Comparison of ENCODE assay signal across 1 cellular context in the genomic region with DNA sequence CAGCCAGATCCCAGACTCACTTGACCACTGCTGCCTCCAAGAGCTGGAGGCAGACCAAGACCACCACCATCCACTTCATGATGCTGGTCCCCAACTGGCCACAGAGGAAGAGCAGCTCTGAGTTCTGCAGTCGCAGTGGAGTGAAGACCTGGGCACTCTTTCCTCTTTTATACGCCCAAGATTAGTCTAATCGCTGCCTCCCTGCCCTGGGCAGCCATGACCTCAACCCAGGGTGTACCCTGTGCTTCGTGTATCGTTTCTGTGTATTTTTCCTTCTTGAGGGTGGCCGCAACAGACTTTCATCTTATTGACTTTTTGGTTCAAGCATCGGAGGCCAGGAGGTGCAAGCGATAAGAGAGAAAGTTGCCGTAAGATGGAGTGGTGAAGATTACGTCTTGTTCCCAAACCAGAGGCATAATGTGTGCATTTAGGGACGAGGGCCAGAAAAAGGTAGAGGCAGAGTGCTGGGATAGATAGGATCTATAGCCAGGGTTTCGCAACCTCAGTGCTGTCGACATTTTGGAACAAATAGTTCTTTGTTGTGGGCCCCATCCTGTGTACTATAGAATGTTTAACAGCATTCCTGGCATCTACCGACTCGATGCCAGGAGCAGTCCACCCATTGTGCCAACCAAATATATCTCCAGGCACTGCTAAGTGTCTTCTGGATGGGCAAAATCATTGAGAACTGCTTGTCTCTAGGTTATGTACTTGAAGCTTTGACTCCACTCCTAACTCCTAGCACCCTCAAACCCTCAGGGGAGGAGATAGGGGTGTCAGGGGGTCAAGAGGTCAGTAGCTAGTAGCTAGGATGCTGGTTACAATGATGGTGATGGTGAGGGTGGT.
TF ChIP-seq lines count a peak whose summit lies in the region.

A gene (minus strand): TSS at position 142 of the 846 bp plus-strand sequence. CDS start 63 bp downstream, at position 79.

TF ChIP-seq in HepG2, 621 proteins besides CTCF, POLR2A, EP300 and RAD21 (continued from another document and continues in another):
- TF ChIP-seq, protein P1, sequence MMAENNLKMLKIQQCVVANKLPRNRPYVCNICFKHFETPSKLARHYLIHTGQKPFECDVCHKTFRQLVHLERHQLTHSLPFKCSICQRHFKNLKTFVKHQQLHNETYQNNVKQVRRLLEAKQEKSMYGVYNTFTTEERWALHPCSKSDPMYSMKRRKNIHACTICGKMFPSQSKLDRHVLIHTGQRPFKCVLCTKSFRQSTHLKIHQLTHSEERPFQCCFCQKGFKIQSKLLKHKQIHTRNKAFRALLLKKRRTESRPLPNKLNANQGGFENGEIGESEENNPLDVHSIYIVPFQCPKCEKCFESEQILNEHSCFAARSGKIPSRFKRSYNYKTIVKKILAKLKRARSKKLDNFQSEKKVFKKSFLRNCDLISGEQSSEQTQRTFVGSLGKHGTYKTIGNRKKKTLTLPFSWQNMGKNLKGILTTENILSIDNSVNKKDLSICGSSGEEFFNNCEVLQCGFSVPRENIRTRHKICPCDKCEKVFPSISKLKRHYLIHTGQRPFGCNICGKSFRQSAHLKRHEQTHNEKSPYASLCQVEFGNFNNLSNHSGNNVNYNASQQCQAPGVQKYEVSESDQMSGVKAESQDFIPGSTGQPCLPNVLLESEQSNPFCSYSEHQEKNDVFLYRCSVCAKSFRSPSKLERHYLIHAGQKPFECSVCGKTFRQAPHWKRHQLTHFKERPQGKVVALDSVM (CRISPR knock-in tag; IDR thresholded peaks at IDR 0.05): peak; percentile 70
- no peak for TF ChIP-seq MLLT10 (CRISPR knock-in tag; IDR thresholded peaks at IDR 0.05)
- peak; percentile 73; the same call in 1 of the 2 replicates for TF ChIP-seq DR1 (CRISPR knock-in tag; IDR thresholded peaks at IDR 0.05)
- TF ChIP-seq ZNF354B (CRISPR knock-in tag; IDR thresholded peaks at IDR 0.05): 0 out of 2 replicates have a peak, but pooled peaks have one; percentile 47
- no peak for TF ChIP-seq ZNF510 (CRISPR knock-in tag; IDR thresholded peaks at IDR 0.05; ENCODE audit: low read depth)
- TF ChIP-seq JUN (CRISPR knock-in tag; IDR thresholded peaks at IDR 0.05): peak; percentile 47; the same call in 1 of the 2 replicates
- TF ChIP-seq, protein P2, sequence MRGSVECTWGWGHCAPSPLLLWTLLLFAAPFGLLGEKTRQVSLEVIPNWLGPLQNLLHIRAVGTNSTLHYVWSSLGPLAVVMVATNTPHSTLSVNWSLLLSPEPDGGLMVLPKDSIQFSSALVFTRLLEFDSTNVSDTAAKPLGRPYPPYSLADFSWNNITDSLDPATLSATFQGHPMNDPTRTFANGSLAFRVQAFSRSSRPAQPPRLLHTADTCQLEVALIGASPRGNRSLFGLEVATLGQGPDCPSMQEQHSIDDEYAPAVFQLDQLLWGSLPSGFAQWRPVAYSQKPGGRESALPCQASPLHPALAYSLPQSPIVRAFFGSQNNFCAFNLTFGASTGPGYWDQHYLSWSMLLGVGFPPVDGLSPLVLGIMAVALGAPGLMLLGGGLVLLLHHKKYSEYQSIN (CRISPR knock-in tag; IDR thresholded peaks at IDR 0.05; ENCODE audit: borderline replicate concordance): no peak
- TF ChIP-seq, protein P3, sequence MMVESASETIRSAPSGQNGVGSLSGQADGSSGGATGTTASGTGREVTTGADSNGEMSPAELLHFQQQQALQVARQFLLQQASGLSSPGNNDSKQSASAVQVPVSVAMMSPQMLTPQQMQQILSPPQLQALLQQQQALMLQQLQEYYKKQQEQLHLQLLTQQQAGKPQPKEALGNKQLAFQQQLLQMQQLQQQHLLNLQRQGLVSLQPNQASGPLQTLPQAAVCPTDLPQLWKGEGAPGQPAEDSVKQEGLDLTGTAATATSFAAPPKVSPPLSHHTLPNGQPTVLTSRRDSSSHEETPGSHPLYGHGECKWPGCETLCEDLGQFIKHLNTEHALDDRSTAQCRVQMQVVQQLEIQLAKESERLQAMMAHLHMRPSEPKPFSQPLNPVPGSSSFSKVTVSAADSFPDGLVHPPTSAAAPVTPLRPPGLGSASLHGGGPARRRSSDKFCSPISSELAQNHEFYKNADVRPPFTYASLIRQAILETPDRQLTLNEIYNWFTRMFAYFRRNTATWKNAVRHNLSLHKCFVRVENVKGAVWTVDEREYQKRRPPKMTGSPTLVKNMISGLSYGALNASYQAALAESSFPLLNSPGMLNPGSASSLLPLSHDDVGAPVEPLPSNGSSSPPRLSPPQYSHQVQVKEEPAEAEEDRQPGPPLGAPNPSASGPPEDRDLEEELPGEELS (CRISPR knock-in tag; IDR thresholded peaks at IDR 0.05): peak; percentile 96
- TF ChIP-seq, protein P4, sequence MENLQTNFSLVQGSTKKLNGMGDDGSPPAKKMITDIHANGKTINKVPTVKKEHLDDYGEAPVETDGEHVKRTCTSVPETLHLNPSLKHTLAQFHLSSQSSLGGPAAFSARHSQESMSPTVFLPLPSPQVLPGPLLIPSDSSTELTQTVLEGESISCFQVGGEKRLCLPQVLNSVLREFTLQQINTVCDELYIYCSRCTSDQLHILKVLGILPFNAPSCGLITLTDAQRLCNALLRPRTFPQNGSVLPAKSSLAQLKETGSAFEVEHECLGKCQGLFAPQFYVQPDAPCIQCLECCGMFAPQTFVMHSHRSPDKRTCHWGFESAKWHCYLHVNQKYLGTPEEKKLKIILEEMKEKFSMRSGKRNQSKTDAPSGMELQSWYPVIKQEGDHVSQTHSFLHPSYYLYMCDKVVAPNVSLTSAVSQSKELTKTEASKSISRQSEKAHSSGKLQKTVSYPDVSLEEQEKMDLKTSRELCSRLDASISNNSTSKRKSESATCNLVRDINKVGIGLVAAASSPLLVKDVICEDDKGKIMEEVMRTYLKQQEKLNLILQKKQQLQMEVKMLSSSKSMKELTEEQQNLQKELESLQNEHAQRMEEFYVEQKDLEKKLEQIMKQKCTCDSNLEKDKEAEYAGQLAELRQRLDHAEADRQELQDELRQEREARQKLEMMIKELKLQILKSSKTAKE (CRISPR knock-in tag; IDR thresholded peaks at IDR 0.05; ENCODE audit: borderline replicate concordance): peak; percentile 60; the same call in 1 of the 2 replicates
- TF ChIP-seq, protein P5, sequence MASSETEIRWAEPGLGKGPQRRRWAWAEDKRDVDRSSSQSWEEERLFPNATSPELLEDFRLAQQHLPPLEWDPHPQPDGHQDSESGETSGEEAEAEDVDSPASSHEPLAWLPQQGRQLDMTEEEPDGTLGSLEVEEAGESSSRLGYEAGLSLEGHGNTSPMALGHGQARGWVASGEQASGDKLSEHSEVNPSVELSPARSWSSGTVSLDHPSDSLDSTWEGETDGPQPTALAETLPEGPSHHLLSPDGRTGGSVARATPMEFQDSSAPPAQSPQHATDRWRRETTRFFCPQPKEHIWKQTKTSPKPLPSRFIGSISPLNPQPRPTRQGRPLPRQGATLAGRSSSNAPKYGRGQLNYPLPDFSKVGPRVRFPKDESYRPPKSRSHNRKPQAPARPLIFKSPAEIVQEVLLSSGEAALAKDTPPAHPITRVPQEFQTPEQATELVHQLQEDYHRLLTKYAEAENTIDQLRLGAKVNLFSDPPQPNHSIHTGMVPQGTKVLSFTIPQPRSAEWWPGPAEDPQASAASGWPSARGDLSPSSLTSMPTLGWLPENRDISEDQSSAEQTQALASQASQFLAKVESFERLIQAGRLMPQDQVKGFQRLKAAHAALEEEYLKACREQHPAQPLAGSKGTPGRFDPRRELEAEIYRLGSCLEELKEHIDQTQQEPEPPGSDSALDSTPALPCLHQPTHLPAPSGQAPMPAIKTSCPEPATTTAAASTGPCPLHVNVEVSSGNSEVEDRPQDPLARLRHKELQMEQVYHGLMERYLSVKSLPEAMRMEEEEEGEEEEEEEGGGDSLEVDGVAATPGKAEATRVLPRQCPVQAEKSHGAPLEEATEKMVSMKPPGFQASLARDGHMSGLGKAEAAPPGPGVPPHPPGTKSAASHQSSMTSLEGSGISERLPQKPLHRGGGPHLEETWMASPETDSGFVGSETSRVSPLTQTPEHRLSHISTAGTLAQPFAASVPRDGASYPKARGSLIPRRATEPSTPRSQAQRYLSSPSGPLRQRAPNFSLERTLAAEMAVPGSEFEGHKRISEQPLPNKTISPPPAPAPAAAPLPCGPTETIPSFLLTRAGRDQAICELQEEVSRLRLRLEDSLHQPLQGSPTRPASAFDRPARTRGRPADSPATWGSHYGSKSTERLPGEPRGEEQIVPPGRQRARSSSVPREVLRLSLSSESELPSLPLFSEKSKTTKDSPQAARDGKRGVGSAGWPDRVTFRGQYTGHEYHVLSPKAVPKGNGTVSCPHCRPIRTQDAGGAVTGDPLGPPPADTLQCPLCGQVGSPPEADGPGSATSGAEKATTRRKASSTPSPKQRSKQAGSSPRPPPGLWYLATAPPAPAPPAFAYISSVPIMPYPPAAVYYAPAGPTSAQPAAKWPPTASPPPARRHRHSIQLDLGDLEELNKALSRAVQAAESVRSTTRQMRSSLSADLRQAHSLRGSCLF (CRISPR knock-in tag; IDR thresholded peaks at IDR 0.05; ENCODE audit: borderline replicate concordance): no peak
- TF ChIP-seq ZFY (CRISPR knock-in tag; IDR thresholded peaks at IDR 0.05): peak; percentile 48; the same call in 1 of the 2 replicates
- TF ChIP-seq, protein P6, sequence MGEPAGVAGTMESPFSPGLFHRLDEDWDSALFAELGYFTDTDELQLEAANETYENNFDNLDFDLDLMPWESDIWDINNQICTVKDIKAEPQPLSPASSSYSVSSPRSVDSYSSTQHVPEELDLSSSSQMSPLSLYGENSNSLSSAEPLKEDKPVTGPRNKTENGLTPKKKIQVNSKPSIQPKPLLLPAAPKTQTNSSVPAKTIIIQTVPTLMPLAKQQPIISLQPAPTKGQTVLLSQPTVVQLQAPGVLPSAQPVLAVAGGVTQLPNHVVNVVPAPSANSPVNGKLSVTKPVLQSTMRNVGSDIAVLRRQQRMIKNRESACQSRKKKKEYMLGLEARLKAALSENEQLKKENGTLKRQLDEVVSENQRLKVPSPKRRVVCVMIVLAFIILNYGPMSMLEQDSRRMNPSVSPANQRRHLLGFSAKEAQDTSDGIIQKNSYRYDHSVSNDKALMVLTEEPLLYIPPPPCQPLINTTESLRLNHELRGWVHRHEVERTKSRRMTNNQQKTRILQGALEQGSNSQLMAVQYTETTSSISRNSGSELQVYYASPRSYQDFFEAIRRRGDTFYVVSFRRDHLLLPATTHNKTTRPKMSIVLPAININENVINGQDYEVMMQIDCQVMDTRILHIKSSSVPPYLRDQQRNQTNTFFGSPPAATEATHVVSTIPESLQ (CRISPR knock-in tag; conservative IDR thresholded peaks at IDR 0.05): no peak
- TF ChIP-seq, protein P7, sequence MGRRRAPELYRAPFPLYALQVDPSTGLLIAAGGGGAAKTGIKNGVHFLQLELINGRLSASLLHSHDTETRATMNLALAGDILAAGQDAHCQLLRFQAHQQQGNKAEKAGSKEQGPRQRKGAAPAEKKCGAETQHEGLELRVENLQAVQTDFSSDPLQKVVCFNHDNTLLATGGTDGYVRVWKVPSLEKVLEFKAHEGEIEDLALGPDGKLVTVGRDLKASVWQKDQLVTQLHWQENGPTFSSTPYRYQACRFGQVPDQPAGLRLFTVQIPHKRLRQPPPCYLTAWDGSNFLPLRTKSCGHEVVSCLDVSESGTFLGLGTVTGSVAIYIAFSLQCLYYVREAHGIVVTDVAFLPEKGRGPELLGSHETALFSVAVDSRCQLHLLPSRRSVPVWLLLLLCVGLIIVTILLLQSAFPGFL (CRISPR knock-in tag; IDR thresholded peaks at IDR 0.05): no peak
- TF ChIP-seq ATM (IDR thresholded peaks at IDR 0.05; ENCODE audit: borderline replicate concordance): no peak
- TF ChIP-seq, protein P8, sequence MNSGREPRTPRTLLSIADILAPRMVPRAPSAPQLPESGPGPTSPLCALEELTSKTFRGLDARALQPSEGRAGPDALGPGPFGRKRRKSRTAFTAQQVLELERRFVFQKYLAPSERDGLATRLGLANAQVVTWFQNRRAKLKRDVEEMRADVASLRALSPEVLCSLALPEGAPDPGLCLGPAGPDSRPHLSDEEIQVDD (CRISPR knock-in tag; IDR thresholded peaks at IDR 0.05; ENCODE audit: borderline replicate concordance): no peak
- TF ChIP-seq CCDC6 (CRISPR knock-in tag; IDR thresholded peaks at IDR 0.05): 0 out of 2 replicates have a peak, but pooled peaks have one; percentile 37
- no peak for TF ChIP-seq ZNF563 (CRISPR knock-in tag; IDR thresholded peaks at IDR 0.05)
- peak; percentile 69 for TF ChIP-seq ZNF317 (CRISPR knock-in tag; IDR thresholded peaks at IDR 0.05)
- TF ChIP-seq ZBTB21 (CRISPR knock-in tag; IDR thresholded peaks at IDR 0.05): no peak
- no peak for TF ChIP-seq MTA3 (CRISPR knock-in tag; IDR thresholded peaks at IDR 0.05)
- TF ChIP-seq KLF12 (CRISPR knock-in tag; IDR thresholded peaks at IDR 0.05; ENCODE audit: borderline replicate concordance): no peak
- TF ChIP-seq ARID2 (CRISPR knock-in tag; IDR thresholded peaks at IDR 0.05; ENCODE audit: borderline replicate concordance): peak; percentile 77; the same call in 1 of the 2 replicates
- peak; percentile 89 for TF ChIP-seq CBFB (CRISPR knock-in tag; IDR thresholded peaks at IDR 0.05)
- TF ChIP-seq SYNCRIP (IDR thresholded peaks at IDR 0.05; ENCODE audit: insufficient read depth, low read depth, low read length): no peak
- TF ChIP-seq, protein P9, sequence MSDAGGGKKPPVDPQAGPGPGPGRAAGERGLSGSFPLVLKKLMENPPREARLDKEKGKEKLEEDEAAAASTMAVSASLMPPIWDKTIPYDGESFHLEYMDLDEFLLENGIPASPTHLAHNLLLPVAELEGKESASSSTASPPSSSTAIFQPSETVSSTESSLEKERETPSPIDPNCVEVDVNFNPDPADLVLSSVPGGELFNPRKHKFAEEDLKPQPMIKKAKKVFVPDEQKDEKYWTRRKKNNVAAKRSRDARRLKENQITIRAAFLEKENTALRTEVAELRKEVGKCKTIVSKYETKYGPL (CRISPR knock-in tag; IDR thresholded peaks at IDR 0.05): no peak
- no peak for TF ChIP-seq SRSF4 (IDR thresholded peaks at IDR 0.05; ENCODE audit: low read depth, low read length, poor library complexity, severe bottlenecking)
- TF ChIP-seq, protein P10, sequence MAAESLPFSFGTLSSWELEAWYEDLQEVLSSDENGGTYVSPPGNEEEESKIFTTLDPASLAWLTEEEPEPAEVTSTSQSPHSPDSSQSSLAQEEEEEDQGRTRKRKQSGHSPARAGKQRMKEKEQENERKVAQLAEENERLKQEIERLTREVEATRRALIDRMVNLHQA (CRISPR knock-in tag; IDR thresholded peaks at IDR 0.05): no peak
- 0 out of 2 replicates have a peak, but pooled peaks have one; percentile 64 for TF ChIP-seq ZNF160 (CRISPR knock-in tag; IDR thresholded peaks at IDR 0.05)
- peak; percentile 90 for TF ChIP-seq TCF7L2 (IDR thresholded peaks at IDR 0.05; ENCODE audit: low read depth, low read length)
- peak; percentile 99 for TF ChIP-seq SSRP1 (CRISPR knock-in tag; IDR thresholded peaks at IDR 0.05)
- TF ChIP-seq ZNF329 (CRISPR knock-in tag; IDR thresholded peaks at IDR 0.05; ENCODE audit: low read depth): no peak
- TF ChIP-seq CHCHD3 (CRISPR knock-in tag; IDR thresholded peaks at IDR 0.05): 0 out of 2 replicates have a peak, but pooled peaks have one; percentile 73
- peak; percentile 62; the same call in 1 of the 2 replicates for TF ChIP-seq TOPORS (CRISPR knock-in tag; IDR thresholded peaks at IDR 0.05)
- TF ChIP-seq ZSCAN30 (CRISPR knock-in tag; IDR thresholded peaks at IDR 0.05): 0 out of 2 replicates have a peak, but pooled peaks have one; percentile 72
- TF ChIP-seq DPF2 (CRISPR knock-in tag; IDR thresholded peaks at IDR 0.05; ENCODE audit: borderline replicate concordance, low read depth): peak; percentile 95
- peak; percentile 51 for TF ChIP-seq U2AF1 (optimal IDR thresholded peaks at IDR 0.05; ENCODE audit: low read depth, low read length)
- no peak for TF ChIP-seq HDAC6 (IDR thresholded peaks at IDR 0.05; ENCODE audit: low read depth, low read length)
- TF ChIP-seq ZNF629 (CRISPR knock-in tag; conservative IDR thresholded peaks at IDR 0.05): peak; percentile 50; the same call in 1 of the 2 replicates
- no peak for TF ChIP-seq CENPX (CRISPR knock-in tag; IDR thresholded peaks at IDR 0.05)
- TF ChIP-seq FOXK2 (IDR thresholded peaks at IDR 0.05): peak; percentile 43; the same call in 1 of the 2 replicates
